Comparison of ENCODE assay signal across 21 cellular contexts in the genomic region with DNA sequence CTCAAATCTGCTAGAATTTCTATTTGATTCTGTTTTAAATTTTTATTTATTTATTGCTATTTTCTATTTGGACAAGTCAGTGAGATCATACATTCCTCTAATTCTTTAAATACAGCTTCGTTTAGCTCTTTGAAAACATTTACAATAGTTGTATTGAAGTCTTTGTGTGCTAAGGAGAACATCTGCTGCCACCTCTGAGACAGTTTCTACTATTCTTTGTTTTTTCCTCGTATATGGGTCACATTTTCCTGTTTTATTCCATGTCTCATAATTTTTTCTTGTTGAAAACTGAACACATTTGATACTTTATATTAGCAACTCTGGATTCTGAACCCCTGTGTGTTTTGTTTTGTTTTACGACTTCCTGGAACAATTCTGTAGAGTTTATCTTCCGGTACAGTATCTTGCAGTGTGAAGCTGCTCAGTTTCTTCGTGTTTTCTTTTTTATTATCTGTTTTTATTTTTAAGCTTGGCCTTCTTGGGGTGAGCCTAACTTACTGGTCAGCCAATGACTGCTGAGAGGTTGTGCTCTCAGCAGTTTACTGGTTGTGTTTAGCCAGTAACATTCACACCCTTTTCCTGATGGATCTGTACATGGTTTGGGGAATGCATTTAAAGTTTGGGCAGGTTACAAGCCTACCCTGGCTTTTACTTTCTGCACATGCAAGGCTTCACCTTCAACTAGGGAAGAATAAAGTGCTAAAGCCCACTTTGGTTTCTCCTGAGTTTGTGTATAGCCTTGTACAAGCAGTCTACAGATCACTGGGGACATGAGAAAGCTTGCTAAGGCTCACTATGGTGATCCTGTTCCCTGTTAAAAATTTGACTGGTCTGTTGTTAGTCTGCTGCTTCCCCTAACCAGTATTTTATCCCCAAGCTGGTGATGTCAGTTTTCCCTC.
DNase-seq lines count a peak whose midpoint lies in the region; ATAC-seq, FAIRE-seq and TF ChIP-seq lines count a peak whose summit lies in the region.
"Had no signal": no experiment of that assay in that cellular context is flagged by ENCODE, and none has a peak within 500 bp of the region (broad histone marks: within the 10 kb centered on the region; RNA-seq: fewer than 3 reads in every experiment).

No MANE protein-coding gene starts in this region.

- CTCF ChIA-PET in AG04450 (lab: Charles Lee) (interaction anchor here (0.5 to 0.8 kb wide), 3 partner anchors 17 to 196 kb away, joined by 3 read pairs; no protein-coding TSS in a partner anchor), endothelial cell of umbilical vein (lab: Charles Lee) (interaction anchor here (0.8 to 2.4 kb wide), 6 partner anchors 9 to 172 kb away, joined by 3 to 22 read pairs (median 4); no protein-coding TSS in a partner anchor)

- peak overlapping the region; percentile 32 for H3K9ac ChIP-seq in endothelial cell of umbilical vein (replicated peaks; ENCODE audit: extremely low read depth, insufficient read depth, low read length)

- peak overlapping the region; percentile 81 for H3K4me2 ChIP-seq in endothelial cell of umbilical vein (ENCODE audit: insufficient read depth, low read length)
- H3K4me2 ChIP-seq: A549, PC-9 had no signal

- H3K9me3 ChIP-seq in AG04450 (ENCODE audit: control insufficient read depth, insufficient read depth, low read length) (no peaks in the 10 kb centered on the region), endothelial cell of umbilical vein (replicated peaks; ENCODE audit: control insufficient read depth, insufficient read depth, low read length) (no peaks in the 10 kb centered on the region)
- H3K9me3 ChIP-seq: upper lobe of left lung had no signal

- H3K36me3 ChIP-seq in endothelial cell of umbilical vein (ENCODE audit: control insufficient read depth in 2 of 2, extremely low read depth in 1 of 2, insufficient read depth in 2 of 2, low read length in 2 of 2): no peaks in the 10 kb centered on the region

- H3K79me2 ChIP-seq in endothelial cell of umbilical vein (ENCODE audit: control insufficient read depth, insufficient read depth, low read length): no peaks in the 10 kb centered on the region

- no peaks in the 10 kb centered on the region for H3K9me1 ChIP-seq in endothelial cell of umbilical vein (replicated peaks; ENCODE audit: control insufficient read depth, extremely low read depth, insufficient read depth, low read length)

- POLR2A ChIA-PET in AG04450 (lab: Yijun Ruan, JAX) (interaction anchor here (0.6 kb wide), 1 partner anchor 77 kb away, joined by 13 read pairs; no protein-coding TSS in a partner anchor), endothelial cell of umbilical vein (lab: Charles Lee) (no interaction called here)

- no peak for ATAC-seq in GM19397 (IDR thresholded peaks at IDR 0.05; ENCODE audit: unreplicated experiment)
- ATAC-seq in activated CD4-positive, CD25-positive, alpha-beta regulatory T cell treated with anti-CD3 and anti-CD28 coated beads, Interleukin-2, amount 50 U/mL, for 24 hours: no peak
- ATAC-seq: A549; K562; left cardiac atrium; stimulated activated effector memory CD8-positive, alpha-beta T cell treated with anti-CD3 and anti-CD28 coated beads, Interleukin-12 subunit alpha, Interleukin-12 subunit beta, amount 100 ng/mL, for 72 hours had no signal

- H3K27me3 ChIP-seq in AG04450 (ENCODE audit: control insufficient read depth, insufficient read depth, low read length) (no peaks in the 10 kb centered on the region), endothelial cell of umbilical vein (ENCODE audit: control insufficient read depth in 2 of 2, insufficient read depth in 2 of 2, low read length in 2 of 2) (no peaks in the 10 kb centered on the region)
- H3K27me3 ChIP-seq: upper lobe of left lung had no signal

- peaks cover 41% of the 10 kb centered on the region for H3K36me3 Mint-ChIP-seq in nephron (ENCODE audit: low read depth)

- no peaks in the 10 kb centered on the region for H4K20me1 ChIP-seq in endothelial cell of umbilical vein (replicated peaks; ENCODE audit: control insufficient read depth, extremely low read depth, insufficient read depth, low read length)

- BruUV-seq in endothelial cell of umbilical vein (replicated peaks; lab: Mats Ljungman, UMichigan): no TSS peak

- peaks cover 22% of the 10 kb centered on the region for H3K4me1 ChIP-seq in endothelial cell of umbilical vein (ENCODE audit: control insufficient read depth, extremely low read depth, insufficient read depth, low read length)
- H3K4me1 ChIP-seq: A549, upper lobe of left lung had no signal

- peak overlapping the region; percentile 43 for H3K27ac ChIP-seq in AG04450 (ENCODE audit: low read depth, low read length)
- H3K27ac ChIP-seq in endothelial cell of umbilical vein (ENCODE audit: insufficient read depth, low read depth, low read length): peak overlapping the region; percentile 87
- H3K27ac ChIP-seq: A549, HL-60, PC-9, upper lobe of left lung had no signal

- H3K4me3 Mint-ChIP-seq in nephron: no peak overlapping the region
- H3K4me3 Mint-ChIP-seq: brain; CD14-positive monocyte; stimulated activated effector memory CD8-positive, alpha-beta T cell treated with anti-CD3 and anti-CD28 coated beads, Interleukin-12 subunit alpha, Interleukin-12 subunit beta, amount 100 ng/mL, for 72 hours had no signal

- dilution Hi-C loops in endothelial cell of umbilical vein (cut with MboI; ENCODE audit: extremely low pct_ligation_motif_present, low sequenced_read_pairs): no loop called here

- no peak for DNase-seq in AG04450 (ENCODE audit: low read depth, low spot score)
- peak; percentile 87 for DNase-seq in endothelial cell of umbilical vein (ENCODE audit: low read depth, low spot score)
- DNase-seq in NCI-H1048 (lab: John Stamatoyannopoulos, UW): no peak
- no peak for DNase-seq in activated CD4-positive, alpha-beta T cell treated with anti-CD3 and anti-CD28 coated beads, Interleukin-2, amount 50 U/mL, for 48 hours
- DNase-seq: activated naive CD4-positive, alpha-beta T cell treated with anti-CD3 and anti-CD28 coated beads, Interleukin-2, amount 50 U/mL, for 16 hours; DMS53; effector memory CD4-positive, alpha-beta T cell; left cardiac atrium; NCI-H748 treated with DMSO at 0.1 percent for 48 hours; PC-9; upper lobe of left lung had no signal

- no peaks in the 10 kb centered on the region for H3K27me3 Mint-ChIP-seq in nephron (ENCODE audit: low read depth)
- H3K27me3 Mint-ChIP-seq: brain had no signal

- peak overlapping the region; percentile 2 for H2AFZ ChIP-seq in endothelial cell of umbilical vein (ENCODE audit: low read depth, low read length)
- H2AFZ ChIP-seq: PC-9 had no signal

- H3K4me3 ChIP-seq in AG04450 (ENCODE audit: low read depth, low read length): no peak overlapping the region
- H3K4me3 ChIP-seq in WI38 (ENCODE audit: low read depth, low read length): peak overlapping the region; percentile 17
- peak overlapping the region in 1 of 3 experiments; percentile 35 for H3K4me3 ChIP-seq in endothelial cell of umbilical vein (replicated peaks in 1 of 3; ENCODE audit: insufficient read depth in 1 of 3, low read depth in 1 of 3, low read length in 3 of 3)
- H3K4me3 ChIP-seq: A549, K562, PC-9, upper lobe of left lung had no signal

- FAIRE-seq in endothelial cell of umbilical vein (lab: Jason Lieb, UNC): peak; percentile 80
- FAIRE-seq: K562 had no signal

- no peak for TF ChIP-seq POLR2A in endothelial cell of umbilical vein (IDR thresholded peaks at IDR 0.05; ENCODE audit: low read depth, low read length)

- intact Hi-C loops in endothelial cell of umbilical vein (cut with micrococcal nuclease): loop anchor here (5.0 kb wide), 1 partner anchor 143 kb away; a partner anchor contains a TSS

- no peaks in the 10 kb centered on the region for H3K4me1 Mint-ChIP-seq in nephron
- H3K4me1 Mint-ChIP-seq: brain; CD14-positive monocyte; stimulated activated effector memory CD8-positive, alpha-beta T cell treated with anti-CD3 and anti-CD28 coated beads, Interleukin-12 subunit alpha, Interleukin-12 subunit beta, amount 100 ng/mL, for 72 hours had no signal

- peaks cover 14% of the 10 kb centered on the region for H3K9me3 Mint-ChIP-seq in nephron
- H3K9me3 Mint-ChIP-seq: CD14-positive monocyte had no signal

- TF ChIP-seq CTCF in AG04450 (IDR thresholded peaks at IDR 0.05; ENCODE audit: low read depth, low read length): no peak
- TF ChIP-seq CTCF in WI38 (IDR thresholded peaks at IDR 0.05; ENCODE audit: low read depth, low read length): no peak
- no peak for TF ChIP-seq CTCF in endothelial cell of umbilical vein (IDR thresholded peaks at IDR 0.05; ENCODE audit: extremely low read depth in 1 of 2, insufficient read depth in 1 of 2, low read depth in 1 of 2, low read length in 2 of 2)
- TF ChIP-seq CTCF in nephron (IDR thresholded peaks at IDR 0.05; ENCODE audit: unreplicated experiment in 3 of 3): no peak

- peak overlapping the region in 2 of 3 experiments; percentile 79 to 89 for H3K27ac Mint-ChIP-seq in nephron
- H3K27ac Mint-ChIP-seq: CD14-positive monocyte; stimulated activated effector memory CD8-positive, alpha-beta T cell treated with anti-CD3 and anti-CD28 coated beads, Interleukin-12 subunit alpha, Interleukin-12 subunit beta, amount 100 ng/mL, for 72 hours had no signal

TF ChIP-seq in endothelial cell of umbilical vein, 7 proteins besides CTCF, POLR2A, EP300 and RAD21:
- TF ChIP-seq EZH2 (IDR thresholded peaks at IDR 0.05; ENCODE audit: borderline replicate concordance, low read depth, low read length, severe bottlenecking): no peak
- no peak for TF ChIP-seq MYC (IDR thresholded peaks at IDR 0.05; ENCODE audit: low read depth, low read length)
- TF ChIP-seq, protein P1, sequence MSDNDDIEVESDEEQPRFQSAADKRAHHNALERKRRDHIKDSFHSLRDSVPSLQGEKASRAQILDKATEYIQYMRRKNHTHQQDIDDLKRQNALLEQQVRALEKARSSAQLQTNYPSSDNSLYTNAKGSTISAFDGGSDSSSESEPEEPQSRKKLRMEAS (IDR thresholded peaks at IDR 0.05; ENCODE audit: insufficient read depth, insufficient read length): no peak
- TF ChIP-seq POLR2AphosphoS5 (IDR thresholded peaks at IDR 0.05; ENCODE audit: insufficient read depth, low read depth, low read length): no peak
- no peak for TF ChIP-seq FOS (IDR thresholded peaks at IDR 0.05; ENCODE audit: borderline replicate concordance, insufficient read depth, low read length)
- TF ChIP-seq JUN (IDR thresholded peaks at IDR 0.05; ENCODE audit: borderline replicate concordance, insufficient read depth, insufficient read length, low read depth): no peak
- no peak for TF ChIP-seq GATA2 (IDR thresholded peaks at IDR 0.05; ENCODE audit: insufficient read depth, insufficient read length, low read depth, low read length)
